18 cellular contexts compared by ENCODE assay signal in the genomic region with DNA sequence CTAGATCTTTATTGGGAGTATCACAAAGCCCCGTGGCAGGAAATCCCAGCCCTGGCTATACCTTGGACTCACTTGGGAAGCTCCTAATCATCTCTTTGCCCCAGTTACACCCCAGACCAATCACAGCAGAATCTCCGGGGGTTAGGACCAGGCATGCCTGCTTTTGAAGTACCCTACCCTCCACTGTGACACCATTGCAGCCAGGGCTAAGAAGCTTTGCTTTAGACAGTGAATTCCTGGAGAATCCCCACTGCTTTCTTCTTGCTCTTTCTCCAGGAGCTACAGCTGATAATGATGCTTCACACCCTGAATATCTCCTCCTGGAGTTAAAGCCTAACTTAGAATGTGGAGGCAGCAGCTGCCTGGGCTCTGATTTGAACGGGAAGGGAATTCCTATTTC. TPM values are rescaled to one million over a fixed set of nuclear protein-coding genes. Genes with fewer than 3 reads are reported as not detected.
DNase-seq lines count a peak whose midpoint lies in the region; ATAC-seq, FAIRE-seq and TF ChIP-seq lines count a peak whose summit lies in the region.
"Had no signal": no experiment of that assay in that cellular context is flagged by ENCODE, and none has a peak within 500 bp of the region (broad histone marks: within the 10 kb centered on the region; RNA-seq: fewer than 3 reads in every experiment).

No MANE protein-coding gene starts in this region.

- ATAC-seq in activated CD8-positive, alpha-beta T cell treated with anti-CD3 and anti-CD28 coated beads for 36 hours = no peak

- H3K36me3 ChIP-seq in astrocyte (ENCODE audit: insufficient read depth, low read length) (no peaks in the 10 kb centered on the region), neural progenitor cell (no peaks in the 10 kb centered on the region)
- H3K36me3 ChIP-seq: HAP-1 had no signal

- DNase-seq in ELF-1 (ENCODE audit: low read depth, low spot score) (peak; percentile 41), astrocyte (ENCODE audit: low read depth) (no peak), islet precursor cell (peak; percentile 46), neural progenitor cell (ENCODE audit: low spot score) (peak; percentile 49), 8988T (no peak), GF-D8 (lab: John Stamatoyannopoulos, UW) (no peak), NCI-H2196 treated with DMSO at 0.1 percent for 48 hours (lab: John Stamatoyannopoulos, UW; ENCODE audit: unreplicated experiment) (no peak)
- no peak for DNase-seq in activated CD8-positive, alpha-beta T cell treated with anti-CD3 and anti-CD28 coated beads for 36 hours
- DNase-seq: CD4-positive, CD25-positive, alpha-beta regulatory T cell; KG1; NCI-H1092 treated with DMSO at 0.1 percent for 48 hours; NCI-H1436 treated with DMSO at 0.1 percent for 48 hours; NCI-H1930; NCI-H226; NCI-H524; NCI-H774; NK-92 treated with Interleukin-12 subunit alpha and Interleukin-12 subunit beta, amount 100 ng/mL, for 24 hours had no signal

- H3K4me1 ChIP-seq in astrocyte (ENCODE audit: insufficient read depth, low read length) = peaks cover 26% of the 10 kb centered on the region
- peaks cover 31% of the 10 kb centered on the region for H3K4me1 ChIP-seq in neural progenitor cell
- H3K4me1 ChIP-seq: HAP-1 had no signal

- peaks cover 16% of the 10 kb centered on the region for H3F3A ChIP-seq in neural progenitor cell (ENCODE audit: low read depth)

- H3K27ac ChIP-seq in astrocyte (ENCODE audit: low read depth, low read length) = no peak overlapping the region
- no peak overlapping the region for H3K27ac ChIP-seq in neural progenitor cell

- H3K27me3 Mint-ChIP-seq in astrocyte (ENCODE audit: low read depth, unreplicated experiment) = peaks cover 6% of the 10 kb centered on the region
- H3K27me3 Mint-ChIP-seq in neural progenitor cell (ENCODE audit: insufficient read depth, low read depth) = peaks cover 4% of the 10 kb centered on the region
- H3K27me3 Mint-ChIP-seq in activated CD8-positive, alpha-beta T cell treated with anti-CD3 and anti-CD28 coated beads for 36 hours = peaks cover 2% of the 10 kb centered on the region

- H3K27ac Mint-ChIP-seq in astrocyte (ENCODE audit: unreplicated experiment) (peak overlapping the region; percentile 85), neural progenitor cell (no peak overlapping the region)
- no peak overlapping the region for H3K27ac Mint-ChIP-seq in activated CD8-positive, alpha-beta T cell treated with anti-CD3 and anti-CD28 coated beads for 36 hours
- H3K27ac Mint-ChIP-seq: CD4-positive, CD25-positive, alpha-beta regulatory T cell had no signal

- FAIRE-seq in astrocyte (lab: Jason Lieb, UNC) = no peak

- H3K4me3 Mint-ChIP-seq in astrocyte (ENCODE audit: unreplicated experiment) = no peak overlapping the region
- no peak overlapping the region for H3K4me3 Mint-ChIP-seq in neural progenitor cell
- H3K4me3 Mint-ChIP-seq in activated CD8-positive, alpha-beta T cell treated with anti-CD3 and anti-CD28 coated beads for 36 hours = no peak overlapping the region
- H3K4me3 Mint-ChIP-seq: CD4-positive, CD25-positive, alpha-beta regulatory T cell had no signal

- POLR2A ChIA-PET in activated CD8-positive, alpha-beta T cell treated with anti-CD3 and anti-CD28 coated beads for 36 hours (lab: Charles Lee) = no interaction called here

- H3K9me3 ChIP-seq in astrocyte (ENCODE audit: insufficient read depth, low read depth, low read length) = no peaks in the 10 kb centered on the region
- no peaks in the 10 kb centered on the region for H3K9me3 ChIP-seq in neural progenitor cell (ENCODE audit: low read depth)
- H3K9me3 ChIP-seq: HAP-1 had no signal

- H2AFZ ChIP-seq in astrocyte (ENCODE audit: low read depth, low read length) (no peak overlapping the region), neural progenitor cell (replicated peaks) (no peak overlapping the region)

- H3K9ac ChIP-seq in astrocyte (ENCODE audit: low read length) (no peak overlapping the region), neural progenitor cell (no peak overlapping the region)

- H3K9me3 Mint-ChIP-seq in astrocyte (ENCODE audit: unreplicated experiment) = peaks cover 2% of the 10 kb centered on the region
- H3K9me3 Mint-ChIP-seq in neural progenitor cell = no peaks in the 10 kb centered on the region
- H3K9me3 Mint-ChIP-seq in activated CD8-positive, alpha-beta T cell treated with anti-CD3 and anti-CD28 coated beads for 36 hours = no peaks in the 10 kb centered on the region
- H3K9me3 Mint-ChIP-seq: CD4-positive, CD25-positive, alpha-beta regulatory T cell had no signal

- peak overlapping the region; percentile 70 for H3K4me2 ChIP-seq in astrocyte (ENCODE audit: low read length)
- H3K4me2 ChIP-seq in neural progenitor cell = peak overlapping the region; percentile 8

- no peaks in the 10 kb centered on the region for H4K20me1 ChIP-seq in astrocyte (ENCODE audit: insufficient read depth, low read length)
- no peaks in the 10 kb centered on the region for H4K20me1 ChIP-seq in neural progenitor cell (ENCODE audit: low read depth)

- CTCF ChIA-PET in activated CD8-positive, alpha-beta T cell treated with anti-CD3 and anti-CD28 coated beads for 36 hours (lab: Charles Lee) = interaction anchor here (1.0 kb wide), 1 partner anchor 117 kb away, joined by 3 read pairs; no protein-coding TSS in a partner anchor

- H3K27me3 ChIP-seq in astrocyte (ENCODE audit: insufficient read depth, low read length) (no peaks in the 10 kb centered on the region), neural progenitor cell (no peaks in the 10 kb centered on the region)

- H3K36me3 Mint-ChIP-seq in astrocyte (ENCODE audit: low read depth, unreplicated experiment) (no peaks in the 10 kb centered on the region), neural progenitor cell (no peaks in the 10 kb centered on the region)
- H3K36me3 Mint-ChIP-seq in activated CD8-positive, alpha-beta T cell treated with anti-CD3 and anti-CD28 coated beads for 36 hours (ENCODE audit: low read depth) = no peaks in the 10 kb centered on the region
- H3K36me3 Mint-ChIP-seq: CD4-positive, CD25-positive, alpha-beta regulatory T cell had no signal

- H3K4me1 Mint-ChIP-seq in astrocyte (ENCODE audit: low read depth, unreplicated experiment) (peaks cover 33% of the 10 kb centered on the region), neural progenitor cell (peaks cover 30% of the 10 kb centered on the region)
- H3K4me1 Mint-ChIP-seq in activated CD8-positive, alpha-beta T cell treated with anti-CD3 and anti-CD28 coated beads for 36 hours (ENCODE audit: low read depth) = no peaks in the 10 kb centered on the region

- H3K79me2 ChIP-seq in astrocyte (ENCODE audit: insufficient read depth, low read length) (no peaks in the 10 kb centered on the region), neural progenitor cell (ENCODE audit: low read depth) (no peaks in the 10 kb centered on the region)

- TF ChIP-seq CTCF in astrocyte (IDR thresholded peaks at IDR 0.05; ENCODE audit: insufficient read depth, low read depth, low read length) = no peak
- TF ChIP-seq CTCF in neural progenitor cell (IDR thresholded peaks at IDR 0.05) = no peak
- TF ChIP-seq CTCF in activated CD8-positive, alpha-beta T cell treated with anti-CD3 and anti-CD28 coated beads for 36 hours (IDR thresholded peaks at IDR 0.05) = no peak

- H3K4me3 ChIP-seq in astrocyte (ENCODE audit: insufficient read depth, low read depth, low read length) (no peak overlapping the region), neural progenitor cell (no peak overlapping the region)
- H3K4me3 ChIP-seq: HAP-1 had no signal

- intact Hi-C loops in activated CD8-positive, alpha-beta T cell treated with anti-CD3 and anti-CD28 coated beads for 36 hours (cut with micrococcal nuclease) = no loop called here

RNA-seq across cellular contexts. Expression of a gene that starts 20.0 kb away (rescaled TPM):
- 5.6 and 11.7 TPM in 2 replicates for total RNA-seq in astrocyte
- total RNA-seq in neural progenitor cell (ENCODE audit: low replicate concordance) = 0.71 and 3.2 TPM in 2 replicates
- under 1 TPM in 1 of 2 experiments, not detected in 1; 0.07 TPM for total RNA-seq in activated CD8-positive, alpha-beta T cell treated with anti-CD3 and anti-CD28 coated beads for 36 hours
- total RNA-seq: CD4-positive, CD25-positive, alpha-beta regulatory T cell had no signal

Comparison
In these comparisons a context has a peak if more than half of its experiments do, and no peak if none do; other contexts are left out.
1. DNase-seq: peak in ELF-1 (single experiment), islet precursor cell (single experiment) and neural progenitor cell (single experiment); none in astrocyte (single experiment), 8988T (single experiment), activated CD8-positive, alpha-beta T cell treated with anti-CD3 and anti-CD28 coated beads for 36 hours (single experiment), GF-D8 (single experiment) and NCI-H2196 treated with DMSO at 0.1 percent for 48 hours (single experiment).